ENCODE assay signal across 15 cellular contexts in the genomic region with DNA sequence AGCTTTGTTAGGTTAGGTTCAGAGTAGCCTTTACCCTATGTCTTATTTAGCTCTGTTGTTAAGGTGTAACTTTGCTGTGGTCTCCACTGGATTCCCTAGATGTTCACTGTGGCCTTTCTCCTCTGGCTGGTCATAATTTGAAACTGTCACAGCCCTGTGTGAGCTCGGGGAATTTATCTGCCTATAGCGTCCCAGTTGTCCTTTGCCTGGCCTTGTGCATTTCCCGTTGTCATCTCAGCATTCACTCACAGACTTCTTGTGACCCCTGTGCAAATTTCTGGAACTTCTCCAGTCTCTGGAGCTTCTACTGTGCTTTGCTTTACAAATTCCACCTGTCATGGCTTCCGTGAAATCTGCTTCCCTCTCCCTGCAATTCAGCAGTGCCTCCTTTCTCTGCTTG.
DNase-seq lines count a peak whose midpoint lies in the region; ATAC-seq and TF ChIP-seq lines count a peak whose summit lies in the region.
"Had no signal": no experiment of that assay in that cellular context is flagged by ENCODE, and none has a peak within 500 bp of the region (broad histone marks: within the 10 kb centered on the region; RNA-seq: fewer than 3 reads in every experiment).

No MANE protein-coding gene starts in this region.

- H3K18ac ChIP-seq in H9 (ENCODE audit: insufficient read length, low read depth, low read length) = no peak overlapping the region

- H4K5ac ChIP-seq in H9 (ENCODE audit: insufficient read length, low read depth, low read length) = no peak overlapping the region

- no peak overlapping the region for H2BK15ac ChIP-seq in H9 (ENCODE audit: low read depth, low read length)

- H3K4ac ChIP-seq in H9 (ENCODE audit: low read depth, low read length) = no peak overlapping the region

- intact Hi-C loops in left ventricle myocardium superior (cut with micrococcal nuclease) (no loop called here), left cardiac atrium (cut with DNase I) (no loop called here), adrenal gland (cut with DNase I) (no loop called here)

- no peak overlapping the region for H3K56ac ChIP-seq in H9 (ENCODE audit: insufficient read length, low read depth, low read length)

- no peak overlapping the region for H2BK20ac ChIP-seq in H9 (ENCODE audit: low read depth, low read length, poor library complexity, severe bottlenecking)

- no peaks in the 10 kb centered on the region for H3K23me2 ChIP-seq in H9 (ENCODE audit: insufficient read length, low read depth, low read length, poor library complexity, severe bottlenecking)

- H3K36me3 Mint-ChIP-seq in H9 (ENCODE audit: insufficient read depth in 1 of 3, low read depth in 3 of 3) (peaks cover 17 to 31% (median 27%) of the 10 kb centered on the region in 3 experiments; a peak in 6 of 7 replicates), neural progenitor cell (peaks cover 6% of the 10 kb centered on the region)
- H3K36me3 Mint-ChIP-seq: CD8-positive, alpha-beta T cell had no signal

- TF ChIP-seq CTCF in H9 (conservative IDR thresholded peaks at IDR 0.05) = no peak
- TF ChIP-seq CTCF in adrenal gland (IDR thresholded peaks at IDR 0.05) = no peak
- no peak for TF ChIP-seq CTCF in neural progenitor cell (IDR thresholded peaks at IDR 0.05)

- peak; percentile 55 for ATAC-seq in left ventricle myocardium superior
- no peak for ATAC-seq in left cardiac atrium
- ATAC-seq: CD8-positive, alpha-beta T cell; HCT116 had no signal

- DNase-seq in left ventricle myocardium superior (no peak), left cardiac atrium (no peak), H9 (no peak), adrenal gland (peak in 5 of 7 donors; percentile 18 to 57 (median 36)), neural progenitor cell (ENCODE audit: low spot score) (no peak), HCEC 1CT (no peak), NCI-H146 (lab: John Stamatoyannopoulos, UW) (no peak)
- DNase-seq: Calu3; CD8-positive, alpha-beta T cell; DMS79 treated with DMSO at 0.1 percent for 48 hours; GF-D8; HFFc6 had no signal

- no CpG with 5 or more reads among the region's 4 CpGs for WGBS in H9 (ENCODE audit: extremely low coverage, insufficient read length, low lambda C conversion rate)
- 20 to 41% (median 32%) methylated on average over 4 of the region's 4 CpGs for WGBS in adrenal gland, 4 donors

- H3K4me2 ChIP-seq in H9 (ENCODE audit: insufficient read depth, insufficient read length, low read length) (no peak overlapping the region), neural progenitor cell (no peak overlapping the region)
- H3K4me2 ChIP-seq: BLaER1 treated with 17β-estradiol and CSF1 and Interleukin-3, amounts not matched to agents 10 nM and 100 nM had no signal

- H3K4me3 ChIP-seq in adrenal gland (no peak overlapping the region), neural progenitor cell (no peak overlapping the region)
- H3K4me3 ChIP-seq: BLaER1 treated with 17β-estradiol and CSF1 and Interleukin-3, amounts not matched to agents 10 nM and 100 nM had no signal

- H3K79me1 ChIP-seq in H9 (ENCODE audit: insufficient read depth, low read depth, low read length, poor library complexity, severe bottlenecking) = peaks cover 8% of the 10 kb centered on the region

- no peaks in the 10 kb centered on the region for H3K27me3 ChIP-seq in H9 (ENCODE audit: insufficient read depth, low read length)
- no peaks in the 10 kb centered on the region for H3K27me3 ChIP-seq in adrenal gland
- no peaks in the 10 kb centered on the region for H3K27me3 ChIP-seq in neural progenitor cell
- H3K27me3 ChIP-seq: BLaER1 treated with 17β-estradiol and CSF1 and Interleukin-3, amounts not matched to agents 10 nM and 100 nM had no signal

- no peak overlapping the region for H3T11ph ChIP-seq in H9 (ENCODE audit: low read length)

- H3K4me1 Mint-ChIP-seq in H9 = peaks cover 22 to 25% of the 10 kb centered on the region in 2 experiments
- peaks cover 1% of the 10 kb centered on the region for H3K4me1 Mint-ChIP-seq in neural progenitor cell
- H3K4me1 Mint-ChIP-seq: B cell had no signal

- no peak overlapping the region for H3K23ac ChIP-seq in H9 (ENCODE audit: insufficient read length, low read depth, low read length)

- H3K14ac ChIP-seq in H9 (ENCODE audit: insufficient read depth, low read length) = no peak overlapping the region

- no peak overlapping the region for H4K8ac ChIP-seq in H9 (replicated peaks; ENCODE audit: insufficient read length, low read depth, low read length)

- H3K9ac ChIP-seq in H9 (ENCODE audit: extremely low read depth, insufficient read length, low read length) = no peak overlapping the region
- H3K9ac ChIP-seq in neural progenitor cell = no peak overlapping the region
- H3K9ac ChIP-seq: BLaER1 treated with 17β-estradiol and CSF1 and Interleukin-3, amounts not matched to agents 10 nM and 100 nM had no signal

- no peak overlapping the region for H2AK5ac ChIP-seq in H9 (ENCODE audit: insufficient read length, low read length)

- H3K4me1 ChIP-seq in H9 (ENCODE audit: insufficient read depth, low read length) (no peaks in the 10 kb centered on the region), adrenal gland (replicated peaks in 1 of 2) (peaks cover 0 to 11% of the 10 kb centered on the region in 2 donors), neural progenitor cell (peaks cover 9% of the 10 kb centered on the region)

- no peaks in the 10 kb centered on the region for H3K9me3 Mint-ChIP-seq in H9
- no peaks in the 10 kb centered on the region for H3K9me3 Mint-ChIP-seq in neural progenitor cell
- H3K9me3 Mint-ChIP-seq: CD8-positive, alpha-beta T cell; HFFc6 had no signal

- no peaks in the 10 kb centered on the region for H4K20me1 ChIP-seq in H9 (ENCODE audit: control insufficient read depth, insufficient read depth, insufficient read length)
- H4K20me1 ChIP-seq in neural progenitor cell (ENCODE audit: low read depth) = peaks cover 5% of the 10 kb centered on the region

- peaks cover 2% of the 10 kb centered on the region; the same call in 1 of the 2 replicates for H3K79me2 ChIP-seq in H9 (ENCODE audit: insufficient read depth, low read length)
- H3K79me2 ChIP-seq in neural progenitor cell (ENCODE audit: low read depth) = peaks cover 46% of the 10 kb centered on the region

- peak overlapping the region in 2 of 3 experiments; percentile 17 to 85; a peak in 3 of 7 replicates for H3K27ac Mint-ChIP-seq in H9
- no peak overlapping the region for H3K27ac Mint-ChIP-seq in neural progenitor cell
- H3K27ac Mint-ChIP-seq: B cell; CD8-positive, alpha-beta T cell; HFFc6 had no signal

- H4K91ac ChIP-seq in H9 (ENCODE audit: insufficient read length, low read depth, low read length) = no peak overlapping the region

- H3K4me3 Mint-ChIP-seq in H9 = no peak overlapping the region
- no peak overlapping the region for H3K4me3 Mint-ChIP-seq in neural progenitor cell
- H3K4me3 Mint-ChIP-seq: B cell; CD8-positive, alpha-beta T cell; HFFc6 had no signal

- no peak overlapping the region for H2BK12ac ChIP-seq in H9 (ENCODE audit: insufficient read length, low read depth, low read length)

- H3K9me3 ChIP-seq in H9 (ENCODE audit: control insufficient read depth, low read depth, low read length) = no peaks in the 10 kb centered on the region
- H3K9me3 ChIP-seq in adrenal gland (replicated peaks in 1 of 3) = no peaks in the 10 kb centered on the region
- no peaks in the 10 kb centered on the region for H3K9me3 ChIP-seq in neural progenitor cell (ENCODE audit: low read depth)

- H3K27me3 Mint-ChIP-seq in H9 (ENCODE audit: low read depth) (no peaks in the 10 kb centered on the region), neural progenitor cell (ENCODE audit: insufficient read depth, low read depth) (peaks cover 2% of the 10 kb centered on the region)

- H3K36me3 ChIP-seq in adrenal gland (replicated peaks in 1 of 2) = no peaks in the 10 kb centered on the region
- no peaks in the 10 kb centered on the region for H3K36me3 ChIP-seq in neural progenitor cell

- no peaks in the 10 kb centered on the region for H3F3A ChIP-seq in neural progenitor cell (ENCODE audit: low read depth)

- no peak overlapping the region for H2BK120ac ChIP-seq in H9 (ENCODE audit: low read depth, low read length, poor library complexity, severe bottlenecking)

- H2AFZ ChIP-seq in H9 (ENCODE audit: low read length) (no peak overlapping the region), neural progenitor cell (replicated peaks) (no peak overlapping the region)

- TF ChIP-seq POLR2A in adrenal gland (IDR thresholded peaks at IDR 0.05) = no peak

- no peak overlapping the region for H2BK5ac ChIP-seq in H9 (ENCODE audit: insufficient read length, low read length)

- H3K27ac ChIP-seq in H9 (ENCODE audit: insufficient read length, low read depth, low read length) (no peak overlapping the region), adrenal gland (no peak overlapping the region), neural progenitor cell (peak overlapping the region; percentile 9)
- H3K27ac ChIP-seq: BLaER1 treated with 17β-estradiol and CSF1 and Interleukin-3, amounts not matched to agents 10 nM and 100 nM had no signal

Comparison
In these comparisons a context has a peak if more than half of its experiments do, and no peak if none do; other contexts are left out.
1. DNase-seq: peak in adrenal gland (5 of 7); none in left ventricle myocardium superior (single experiment), left cardiac atrium (single experiment), H9 (single experiment), neural progenitor cell (single experiment), HCEC 1CT (single experiment) and NCI-H146 (single experiment).